8 cellular contexts compared by ENCODE assay signal in genomic region chr16:81443688-81444447, GRCh38.
DNase-seq lines count a peak whose midpoint lies in the region; ATAC-seq lines count a peak whose summit lies in the region.

No MANE protein-coding gene starts in this region.

- H3K27ac Mint-ChIP-seq in activated naive CD8-positive, alpha-beta T cell treated with anti-CD3 and anti-CD28 coated beads, Interleukin-2, amount 50 U/mL, for 24 hours, result peak overlapping the region; percentile 49

- H3K4me1 ChIP-seq in iPS-20b (ENCODE audit: insufficient read depth, low read length), result peaks cover 22% of the 10 kb centered on the region

- H3K27ac ChIP-seq in iPS-20b (ENCODE audit: low read length), result no peak overlapping the region

- peak overlapping the region; percentile 63 for H3K4me3 Mint-ChIP-seq in activated naive CD8-positive, alpha-beta T cell treated with anti-CD3 and anti-CD28 coated beads, Interleukin-2, amount 50 U/mL, for 24 hours

- H3K9ac ChIP-seq in iPS-20b (ENCODE audit: low read depth, low read length), result peak overlapping the region; percentile 69; the same call in 1 of the 2 replicates

- H3K4me3 ChIP-seq in iPS-20b (ENCODE audit: low read length), result peak overlapping the region; percentile 69

- peaks cover 35% of the 10 kb centered on the region for H3K4me1 Mint-ChIP-seq in activated naive CD8-positive, alpha-beta T cell treated with anti-CD3 and anti-CD28 coated beads, Interleukin-2, amount 50 U/mL, for 24 hours

- H3K36me3 ChIP-seq in iPS-20b (ENCODE audit: insufficient read depth, low read depth, low read length), result no peaks in the 10 kb centered on the region

- H3K9me3 Mint-ChIP-seq in activated naive CD8-positive, alpha-beta T cell treated with anti-CD3 and anti-CD28 coated beads, Interleukin-2, amount 50 U/mL, for 24 hours, result no peaks in the 10 kb centered on the region

- no peaks in the 10 kb centered on the region for H3K36me3 Mint-ChIP-seq in activated naive CD8-positive, alpha-beta T cell treated with anti-CD3 and anti-CD28 coated beads, Interleukin-2, amount 50 U/mL, for 24 hours (ENCODE audit: low read depth)

- H3K9me3 ChIP-seq in iPS-20b (ENCODE audit: insufficient read depth, low read depth, low read length), result no peaks in the 10 kb centered on the region

- H3K27me3 Mint-ChIP-seq in activated naive CD8-positive, alpha-beta T cell treated with anti-CD3 and anti-CD28 coated beads, Interleukin-2, amount 50 U/mL, for 24 hours, result peaks cover 2% of the 10 kb centered on the region

- H3K27me3 ChIP-seq in iPS-20b (ENCODE audit: insufficient read depth, low read length), result peaks cover 24% of the 10 kb centered on the region

- DNase-seq in DMS53 (lab: John Stamatoyannopoulos, UW) (peak; percentile 58), DMS53 treated with DMSO at 0.1 percent for 48 hours (lab: John Stamatoyannopoulos, UW; ENCODE audit: unreplicated experiment) (no peak), cortex of kidney (lab: John Stamatoyannopoulos, UW) (no peak), NCI-H2081 (lab: John Stamatoyannopoulos, UW) (no peak)
- no peak for DNase-seq in activated naive CD8-positive, alpha-beta T cell treated with anti-CD3 and anti-CD28 coated beads, Interleukin-2, amount 50 U/mL, for 24 hours
- peak; percentile 30 for DNase-seq in stimulated activated naive CD8-positive, alpha-beta T cell treated with anti-CD3 and anti-CD28 coated beads, Interleukin-15, Interleukin-2, amounts not matched to agents 100 U/mL and 50 U/mL, for 24 hours

- no peak for ATAC-seq in activated naive CD8-positive, alpha-beta T cell treated with anti-CD3 and anti-CD28 coated beads, Interleukin-2, amount 50 U/mL, for 24 hours
- ATAC-seq in stimulated activated naive CD8-positive, alpha-beta T cell treated with anti-CD3 and anti-CD28 coated beads, Interleukin-15, Interleukin-2, amounts not matched to agents 100 U/mL and 50 U/mL, for 24 hours, result no peak
- ATAC-seq in GM21447 (IDR thresholded peaks at IDR 0.05; ENCODE audit: unreplicated experiment), result no peak

Comparison
In these comparisons a context has a peak if more than half of its experiments do, and no peak if none do; other contexts are left out.
1. DNase-seq: peak in DMS53 (single experiment) and stimulated activated naive CD8-positive, alpha-beta T cell treated with anti-CD3 and anti-CD28 coated beads, Interleukin-15, Interleukin-2, amounts not matched to agents 100 U/mL and 50 U/mL, for 24 hours (single experiment); none in DMS53 treated with DMSO at 0.1 percent for 48 hours (single experiment), activated naive CD8-positive, alpha-beta T cell treated with anti-CD3 and anti-CD28 coated beads, Interleukin-2, amount 50 U/mL, for 24 hours (single experiment), cortex of kidney (single experiment) and NCI-H2081 (0 of 2).